23 cellular contexts compared by ENCODE assay signal in genomic region chr6:132973556-132973993, GRCh38.
A peak's percentile ranks its signal among the peaks of the same experiment; 100 is the strongest.
DNase-seq lines count a peak whose midpoint lies in the region; ATAC-seq and TF ChIP-seq lines count a peak whose summit lies in the region.
"Had no signal": no experiment of that assay in that cellular context is flagged by ENCODE, and none has a peak within 500 bp of the region (broad histone marks: within the 10 kb centered on the region; RNA-seq: fewer than 3 reads in every experiment).

No MANE protein-coding gene starts in this region.

- H2AFZ ChIP-seq in KMS-11 (ENCODE audit: low read depth), result peak overlapping the region; percentile 14; the same call in 1 of the 2 replicates

- TF ChIP-seq CTCF in KMS-11 (conservative IDR thresholded peaks at IDR 0.05; ENCODE audit: low read depth, low read length), result no peak
- TF ChIP-seq CTCF in psoas muscle (IDR thresholded peaks at IDR 0.05), result no peak

- H3K79me2 ChIP-seq in KMS-11 (ENCODE audit: insufficient read depth, low read depth), result no peaks in the 10 kb centered on the region

- H3K4me3 ChIP-seq in KMS-11 (IDR thresholded peaks at IDR 0.05; ENCODE audit: insufficient read depth, low read depth, low read length), result no peak overlapping the region
- peak overlapping the region; percentile 70 for H3K4me3 ChIP-seq in SK-N-MC
- no peak overlapping the region for H3K4me3 ChIP-seq in psoas muscle
- H3K4me3 ChIP-seq: Peyer's patch, spleen, uterus had no signal

- no peaks in the 10 kb centered on the region for H4K20me1 ChIP-seq in KMS-11 (ENCODE audit: insufficient read depth)

- H3K36me3 ChIP-seq in KMS-11 (ENCODE audit: insufficient read depth), result no peaks in the 10 kb centered on the region
- no peaks in the 10 kb centered on the region for H3K36me3 ChIP-seq in SK-N-MC (ENCODE audit: insufficient read depth, low read length)
- no peaks in the 10 kb centered on the region for H3K36me3 ChIP-seq in psoas muscle (ENCODE audit: insufficient read depth in 1 of 2, low read depth in 1 of 2)
- H3K36me3 ChIP-seq: Peyer's patch, spleen, uterus, WERI-Rb-1 had no signal

- 11 to 17% (median 17%) methylated on average over 3 of the region's 3 CpGs for WGBS in psoas muscle, 3 donors

- H3K4me2 ChIP-seq in KMS-11, result peak overlapping the region; percentile 74; the same call in 1 of the 2 replicates

- no peak overlapping the region; the same call in 1 of the 2 replicates for H3K27ac ChIP-seq in KMS-11
- peak overlapping the region; percentile 96 for H3K27ac ChIP-seq in SK-N-MC
- no peak overlapping the region for H3K27ac ChIP-seq in psoas muscle
- H3K27ac ChIP-seq: Peyer's patch, spleen, uterus, WERI-Rb-1 had no signal

- DNase-seq in NCI-H2107 treated with DMSO at 0.1 percent for 48 hours (lab: John Stamatoyannopoulos, UW; ENCODE audit: unreplicated experiment) (peak; percentile 62), SK-N-MC (ENCODE audit: low read depth, low spot score) (no peak), psoas muscle (no peak), NK-92 (lab: John Stamatoyannopoulos, UW; ENCODE audit: unreplicated experiment) (no peak), posterior vena cava (ENCODE audit: low spot score) (no peak)
- no peak for DNase-seq in central memory CD4-positive, alpha-beta T cell
- DNase-seq: activated CD4-positive, alpha-beta memory T cell treated with anti-CD3 and anti-CD28 coated beads for 36 hours; activated naive CD4-positive, alpha-beta T cell treated with anti-CD3 and anti-CD28 coated beads, Interleukin-2, amount 10 ng/mL, durations not matched to agents 7 days and 5 days; activated T-cell treated with anti-CD3 and anti-CD28 coated beads, Interleukin-2, amount 50 U/mL, for 4 hours; AML-193; Caco-2; cortex of kidney; islet precursor cell; Kasumi-1; natural killer cell; NCI-H1436 treated with DMSO at 0.1 percent for 48 hours; NCI-H526 treated with DMSO at 0.1 percent for 48 hours; Peyer's patch; spleen; substantia nigra; uterus; WERI-Rb-1 had no signal

- H3K9me3 ChIP-seq in SK-N-MC (ENCODE audit: low read depth, low read length), result no peaks in the 10 kb centered on the region
- no peaks in the 10 kb centered on the region for H3K9me3 ChIP-seq in psoas muscle
- H3K9me3 ChIP-seq: Caco-2, Peyer's patch, spleen, uterus had no signal

- H3K9ac ChIP-seq in KMS-11 (no peak overlapping the region), SK-N-MC (ENCODE audit: insufficient read length) (peak overlapping the region; percentile 32)

- intact Hi-C loops in psoas muscle (cut with DNase I) (no loop called here), posterior vena cava (cut with DNase I) (no loop called here)

- H3K4me1 ChIP-seq in KMS-11 (ENCODE audit: low read depth, poor library complexity, severe bottlenecking), result peaks cover 52% of the 10 kb centered on the region
- peaks cover 20% of the 10 kb centered on the region for H3K4me1 ChIP-seq in psoas muscle
- H3K4me1 ChIP-seq: Caco-2, Peyer's patch, spleen, uterus had no signal

- ATAC-seq in psoas muscle, result peak; percentile 61 to 94 (median 82)
- ATAC-seq: activated T-cell treated with anti-CD3 and anti-CD28 coated beads, Interleukin-2, amount 50 U/mL, for 4 hours; natural killer cell had no signal

- no peaks in the 10 kb centered on the region for H3K27me3 ChIP-seq in KMS-11 (ENCODE audit: insufficient read depth, low read depth)
- no peaks in the 10 kb centered on the region for H3K27me3 ChIP-seq in psoas muscle (ENCODE audit: insufficient read depth in 3 of 3, low read length in 2 of 3)
- H3K27me3 ChIP-seq: Peyer's patch, uterus had no signal
